Comparison of ENCODE assay signal across 20 cellular contexts in genomic region chr2:220096406-220096805, GRCh38.
A peak's percentile ranks its signal among the peaks of the same experiment; 100 is the strongest.
DNase-seq lines count a peak whose midpoint lies in the region; ATAC-seq, FAIRE-seq and TF ChIP-seq lines count a peak whose summit lies in the region.
"Had no signal": no experiment of that assay in that cellular context is flagged by ENCODE, and none has a peak within 500 bp of the region (broad histone marks: within the 10 kb centered on the region; RNA-seq: fewer than 3 reads in every experiment).

No MANE protein-coding gene starts in this region.

- DNase-seq in EL (peak; percentile 84), HS-5 (ENCODE audit: low read depth) (peak; percentile 26), astrocyte (ENCODE audit: low read depth) (peak; percentile 50), smooth muscle cell (lab: John Stamatoyannopoulos, UW; ENCODE audit: unreplicated experiment) (no peak), inferior parietal cortex (ENCODE audit: extremely low spot score) (no peak), upper lobe of left lung (no peak), aorta (no peak)
- DNase-seq: CD8-positive, alpha-beta memory T cell; DMS79; KG1; NCI-H1048; NCI-H2107; NCI-H2227 treated with DMSO at 0.1 percent for 48 hours; NCI-H526; SW 1271 had no signal

- intact Hi-C loops in aorta (cut with DNase I): no loop called here

- peaks cover 14% of the 10 kb centered on the region for H3K4me1 Mint-ChIP-seq in astrocyte (ENCODE audit: low read depth, unreplicated experiment)
- H3K4me1 Mint-ChIP-seq: CD8-positive, alpha-beta memory T cell had no signal

- H3K9me3 Mint-ChIP-seq in astrocyte (ENCODE audit: unreplicated experiment): no peaks in the 10 kb centered on the region

- 7% methylated on average over 2 of the region's 2 CpGs for WGBS in smooth muscle cell (ENCODE audit: low lambda C conversion rate)
- WGBS in upper lobe of left lung, 2 donors: 24 to 33% methylated on average over 2 of the region's 2 CpGs
- WGBS in aorta, 2 donors: 3 to 5% methylated on average over 2 of the region's 2 CpGs

- H3K79me2 ChIP-seq in astrocyte (ENCODE audit: insufficient read depth, low read length): no peaks in the 10 kb centered on the region
- H3K79me2 ChIP-seq in smooth muscle cell (ENCODE audit: low read depth): no peaks in the 10 kb centered on the region

- no peaks in the 10 kb centered on the region for H3K27me3 Mint-ChIP-seq in astrocyte (ENCODE audit: low read depth, unreplicated experiment)

- ATAC-seq in upper lobe of left lung (ENCODE audit: low FRiP score in 2 of 2) (no peak), aorta (ENCODE audit: low FRiP score) (no peak)

- H3K27ac ChIP-seq in astrocyte (ENCODE audit: low read depth, low read length): no peak overlapping the region
- H3K27ac ChIP-seq in smooth muscle cell (ENCODE audit: low read depth): peak overlapping the region; percentile 1
- H3K27ac ChIP-seq in upper lobe of left lung: no peak overlapping the region
- no peak overlapping the region for H3K27ac ChIP-seq in aorta (ENCODE audit: low read depth in 1 of 2, low read length in 2 of 2)
- H3K27ac ChIP-seq: BLaER1 treated with 17β-estradiol and CSF1 and Interleukin-3, amounts not matched to agents 10 nM and 100 nM; HL-60; RWPE1 had no signal

- TF ChIP-seq CTCF in astrocyte (IDR thresholded peaks at IDR 0.05; ENCODE audit: insufficient read depth, low read depth, low read length): no peak
- TF ChIP-seq CTCF in smooth muscle cell (IDR thresholded peaks at IDR 0.05; ENCODE audit: borderline replicate concordance, insufficient read depth, poor library complexity, severe bottlenecking): no peak
- no peak for TF ChIP-seq CTCF in upper lobe of left lung (IDR thresholded peaks at IDR 0.05)

- H2AFZ ChIP-seq in astrocyte (ENCODE audit: low read depth, low read length) (no peak overlapping the region), smooth muscle cell (ENCODE audit: low read depth) (no peak overlapping the region)

- H3K9me3 ChIP-seq in astrocyte (ENCODE audit: insufficient read depth, low read depth, low read length): no peaks in the 10 kb centered on the region
- no peaks in the 10 kb centered on the region for H3K9me3 ChIP-seq in smooth muscle cell (replicated peaks; ENCODE audit: low read depth)
- no peaks in the 10 kb centered on the region for H3K9me3 ChIP-seq in upper lobe of left lung
- no peaks in the 10 kb centered on the region for H3K9me3 ChIP-seq in aorta (ENCODE audit: control insufficient read depth, low read length)

- H3K4me3 ChIP-seq in astrocyte (ENCODE audit: insufficient read depth, low read depth, low read length) (no peak overlapping the region), smooth muscle cell (no peak overlapping the region), upper lobe of left lung (no peak overlapping the region), aorta (ENCODE audit: low read length in 2 of 2) (no peak overlapping the region)
- H3K4me3 ChIP-seq: BLaER1 treated with 17β-estradiol and CSF1 and Interleukin-3, amounts not matched to agents 10 nM and 100 nM had no signal

- no peak overlapping the region for H3K4me3 Mint-ChIP-seq in astrocyte (ENCODE audit: unreplicated experiment)
- H3K4me3 Mint-ChIP-seq: CD8-positive, alpha-beta memory T cell had no signal

- H3F3A ChIP-seq in smooth muscle cell (ENCODE audit: low read depth): no peaks in the 10 kb centered on the region

- H3K4me2 ChIP-seq in astrocyte (ENCODE audit: low read length) (no peak overlapping the region), smooth muscle cell (no peak overlapping the region)
- H3K4me2 ChIP-seq: BLaER1 treated with 17β-estradiol and CSF1 and Interleukin-3, amounts not matched to agents 10 nM and 100 nM had no signal

- no peak for TF ChIP-seq POLR2A in upper lobe of left lung (IDR thresholded peaks at IDR 0.05)

- no peaks in the 10 kb centered on the region for H3K36me3 Mint-ChIP-seq in astrocyte (ENCODE audit: low read depth, unreplicated experiment)
- H3K36me3 Mint-ChIP-seq: CD8-positive, alpha-beta memory T cell had no signal

- no peak overlapping the region for H3K9ac ChIP-seq in astrocyte (ENCODE audit: low read length)
- H3K9ac ChIP-seq in smooth muscle cell (ENCODE audit: low read depth): no peak overlapping the region
- H3K9ac ChIP-seq: BLaER1 treated with 17β-estradiol and CSF1 and Interleukin-3, amounts not matched to agents 10 nM and 100 nM had no signal

- peak overlapping the region; percentile 73 for H3K27ac Mint-ChIP-seq in astrocyte (ENCODE audit: unreplicated experiment)
- H3K27ac Mint-ChIP-seq: CD8-positive, alpha-beta memory T cell had no signal

- FAIRE-seq in astrocyte (lab: Jason Lieb, UNC): no peak
- FAIRE-seq: D721Med, H54 had no signal

- H4K20me1 ChIP-seq in astrocyte (ENCODE audit: insufficient read depth, low read length) (no peaks in the 10 kb centered on the region), smooth muscle cell (ENCODE audit: low read depth) (no peaks in the 10 kb centered on the region)
- H4K20me1 ChIP-seq: BLaER1 treated with 17β-estradiol and CSF1 and Interleukin-3, amounts not matched to agents 10 nM and 100 nM had no signal

- no peak for TF ChIP-seq EP300 in upper lobe of left lung (IDR thresholded peaks at IDR 0.05)

- H3K27me3 ChIP-seq in astrocyte (ENCODE audit: insufficient read depth, low read length): no peaks in the 10 kb centered on the region
- H3K27me3 ChIP-seq in smooth muscle cell (ENCODE audit: low read depth): peaks cover 21% of the 10 kb centered on the region
- no peaks in the 10 kb centered on the region for H3K27me3 ChIP-seq in upper lobe of left lung
- H3K27me3 ChIP-seq in aorta (ENCODE audit: control insufficient read depth in 1 of 2, insufficient read depth in 2 of 2, low read length in 1 of 2): no peaks in the 10 kb centered on the region
- H3K27me3 ChIP-seq: BLaER1 treated with 17β-estradiol and CSF1 and Interleukin-3, amounts not matched to agents 10 nM and 100 nM had no signal

- H3K36me3 ChIP-seq in astrocyte (ENCODE audit: insufficient read depth, low read length): no peaks in the 10 kb centered on the region
- no peaks in the 10 kb centered on the region for H3K36me3 ChIP-seq in smooth muscle cell (ENCODE audit: low read depth)
- H3K36me3 ChIP-seq in upper lobe of left lung: no peaks in the 10 kb centered on the region
- no peaks in the 10 kb centered on the region for H3K36me3 ChIP-seq in aorta (ENCODE audit: control insufficient read depth in 1 of 2, insufficient read depth in 2 of 2, low read length in 1 of 2)
- H3K36me3 ChIP-seq: BLaER1 treated with 17β-estradiol and CSF1 and Interleukin-3, amounts not matched to agents 10 nM and 100 nM had no signal

- no peaks in the 10 kb centered on the region for H3K4me1 ChIP-seq in astrocyte (ENCODE audit: insufficient read depth, low read length)
- peaks cover 7% of the 10 kb centered on the region for H3K4me1 ChIP-seq in smooth muscle cell (ENCODE audit: low read depth)
- H3K4me1 ChIP-seq in upper lobe of left lung: no peaks in the 10 kb centered on the region
- no peaks in the 10 kb centered on the region for H3K4me1 ChIP-seq in aorta (ENCODE audit: control insufficient read depth in 1 of 2, insufficient read depth in 2 of 2, low read length in 2 of 2)

Comparison
In these comparisons a context has a peak if more than half of its experiments do, and no peak if none do; other contexts are left out.
1. DNase-seq: peak in EL (single experiment), HS-5 (single experiment) and astrocyte (single experiment); none in smooth muscle cell (single experiment), inferior parietal cortex (single experiment), upper lobe of left lung (0 of 2) and aorta (0 of 2).